In genomic region chrX:29926659-29927058, GRCh38 we compare ENCODE assay signal across 27 cellular contexts.
"Had no signal": no experiment of that assay in that cellular context is flagged by ENCODE, and none has a peak within 500 bp of the region (broad histone marks: within the 10 kb centered on the region; RNA-seq: fewer than 3 reads in every experiment).

No MANE protein-coding gene starts in this region.

- ATAC-seq: left lobe of liver; lower lobe of right lung; natural killer cell; psoas muscle; sciatic nerve; stimulated activated naive B cell treated with anti-CD40 and anti-IgM and Interleukin-4, amounts not matched to agents 10 μg/mL and 1 μg/mL and 100 μg/mL, for 72 hours; stimulated activated naive CD8-positive, alpha-beta T cell treated with anti-CD3 and anti-CD28 coated beads, Interleukin-15, Interleukin-2, amounts not matched to agents 100 U/mL and 50 U/mL, for 24 hours had no signal

- H3K27me3 ChIP-seq: hepatocyte, right atrium auricular region, stomach, testis, thyroid gland, transverse colon, upper lobe of left lung, vagina had no signal

- DNase-seq: heart right ventricle; islet precursor cell; lower lobe of right lung; mammary epithelial cell; mesendoderm; naive B cell; natural killer cell; nucleus accumbens; psoas muscle; stimulated activated CD4-positive, alpha-beta T cell treated with anti-CD3 and anti-CD28 coated beads, Interleukin-12 subunit alpha, Interleukin-12 subunit beta, amount 100 ng/mL, for 4 hours; stimulated activated CD4-positive, alpha-beta T cell treated with anti-CD3 and anti-CD28 coated beads, Interleukin-15, amount 100 ng/mL, for 24 hours; stimulated activated CD4-positive, alpha-beta T cell treated with anti-CD3 and anti-CD28 coated beads, Interleukin-2, amount 100 ng/mL, for 24 hours; stimulated activated CD4-positive, alpha-beta T cell treated with anti-CD3 and anti-CD28 coated beads, Interleukin-4, amount 100 ng/mL, for 1 hour; stimulated activated naive B cell treated with anti-CD40 and anti-IgM and Interleukin-4, amounts not matched to agents 10 μg/mL and 1 μg/mL and 100 μg/mL, for 72 hours; stimulated activated naive CD8-positive, alpha-beta T cell treated with anti-CD3 and anti-CD28 coated beads, Interleukin-15, Interleukin-2, amounts not matched to agents 100 U/mL and 50 U/mL, for 24 hours; stomach; testis; thyroid gland; transverse colon; upper lobe of left lung had no signal

- H3K4me3 ChIP-seq: heart right ventricle, hepatocyte, lower lobe of right lung, psoas muscle, right atrium auricular region, skin epidermis, stomach, testis, thyroid gland, transverse colon, upper lobe of left lung, vagina had no signal

- H3K9ac ChIP-seq: parathyroid adenoma had no signal

- H2AFZ ChIP-seq: hepatocyte, parathyroid adenoma had no signal

- H3K4me1 ChIP-seq: heart right ventricle, lower lobe of right lung, parathyroid adenoma, psoas muscle, right atrium auricular region, stomach, testis, thyroid gland, transverse colon, upper lobe of left lung, vagina had no signal

- H3K4me2 ChIP-seq: hepatocyte had no signal

- H3K36me3 ChIP-seq: heart right ventricle, lower lobe of right lung, right atrium auricular region, stomach, thyroid gland, transverse colon, upper lobe of left lung, vagina had no signal

- H3K9me3 ChIP-seq: heart right ventricle, lower lobe of right lung, psoas muscle, right atrium auricular region, stomach, testis, thyroid gland, transverse colon, upper lobe of left lung, vagina had no signal

- H3K27ac ChIP-seq: heart right ventricle, hepatocyte, lower lobe of right lung, parathyroid adenoma, psoas muscle, right atrium auricular region, skin epidermis, stomach, testis, thyroid gland, transverse colon, upper lobe of left lung, vagina had no signal
